ENCODE assay signal across 8 cellular contexts in genomic region chr11:45846974-45847907, GRCh38. TPM values are rescaled to one million over a fixed set of nuclear protein-coding genes. Genes with fewer than 3 reads are reported as not detected.
DNase-seq lines count a peak whose midpoint lies in the region; ATAC-seq and TF ChIP-seq lines count a peak whose summit lies in the region.

CRY2 (plus strand) TSS chr11:45847475; CDS start chr11:45847491, 16 bp downstream.

- peak within 1 kb of the TSS; percentile 81 for H3K4me3 Mint-ChIP-seq in T-helper 1 cell treated with Interleukin-12 subunit alpha and Interleukin-12 subunit beta and Interleukin-4 antibody, amounts not matched to agents 30 μg/mL and 1 μg/mL, for 36 hours
- H3K4me3 Mint-ChIP-seq in progenitor cell of endocrine pancreas (ENCODE audit: low read depth) = peak within 1 kb of the TSS; percentile 85

- H3K9me3 Mint-ChIP-seq in T-helper 1 cell treated with Interleukin-12 subunit alpha and Interleukin-12 subunit beta and Interleukin-4 antibody, amounts not matched to agents 30 μg/mL and 1 μg/mL, for 36 hours = no peaks in the 10 kb centered on the region
- no peaks in the 10 kb centered on the region for H3K9me3 Mint-ChIP-seq in progenitor cell of endocrine pancreas (ENCODE audit: low read depth)

- H3K27me3 Mint-ChIP-seq in T-helper 1 cell treated with Interleukin-12 subunit alpha and Interleukin-12 subunit beta and Interleukin-4 antibody, amounts not matched to agents 30 μg/mL and 1 μg/mL, for 36 hours (ENCODE audit: low read depth) = peaks cover 21% of the 10 kb centered on the region
- peaks cover 21% of the 10 kb centered on the region for H3K27me3 Mint-ChIP-seq in progenitor cell of endocrine pancreas

- TF ChIP-seq CTCF in GM13977 (IDR thresholded peaks at IDR 0.05; ENCODE audit: extremely low read depth, insufficient read depth, missing control alignments) = no peak
- TF ChIP-seq CTCF in progenitor cell of endocrine pancreas (IDR thresholded peaks at IDR 0.05; ENCODE audit: unreplicated experiment) = no peak

- H3K36me3 Mint-ChIP-seq in T-helper 1 cell treated with Interleukin-12 subunit alpha and Interleukin-12 subunit beta and Interleukin-4 antibody, amounts not matched to agents 30 μg/mL and 1 μg/mL, for 36 hours (ENCODE audit: low read depth) = peaks cover 6% of the 10 kb centered on the region
- no peaks in the 10 kb centered on the region for H3K36me3 Mint-ChIP-seq in progenitor cell of endocrine pancreas (ENCODE audit: insufficient read depth)

- peaks cover 45% of the 10 kb centered on the region for H3K4me1 Mint-ChIP-seq in T-helper 1 cell treated with Interleukin-12 subunit alpha and Interleukin-12 subunit beta and Interleukin-4 antibody, amounts not matched to agents 30 μg/mL and 1 μg/mL, for 36 hours (ENCODE audit: low read depth)
- H3K4me1 Mint-ChIP-seq in progenitor cell of endocrine pancreas (ENCODE audit: low read depth) = peaks cover 32% of the 10 kb centered on the region

- DNase-seq in GM13977 (ENCODE audit: low spot score) (peak; percentile 97), NCI-H1694 (lab: John Stamatoyannopoulos, UW) (peak; percentile 88), amniotic stem cell (lab: John Stamatoyannopoulos, UW) (peak; percentile 93), left cardiac atrium (peak; percentile 99), progenitor cell of endocrine pancreas (ENCODE audit: low spot score, unreplicated experiment) (peak; percentile 98), ureter (ENCODE audit: low spot score) (peak; percentile 100)

- peak; percentile 87 for ATAC-seq in HG02884 (IDR thresholded peaks at IDR 0.05; ENCODE audit: unreplicated experiment)
- ATAC-seq in left cardiac atrium = peak; percentile 96 to 99

- intact Hi-C loops in left cardiac atrium (cut with DNase I) = loop anchor here in 1 of 2 donors (10.0 kb wide), 1 partner anchor 158 kb away; no protein-coding TSS in a partner anchor

- in situ Hi-C loops in GM13977 (cut with MboI; ENCODE audit: low pct_unique_long_range_greater_than_20kb, low sequenced_read_pairs, unreplicated experiment) = no loop called here

- H3K27ac Mint-ChIP-seq in T-helper 1 cell treated with Interleukin-12 subunit alpha and Interleukin-12 subunit beta and Interleukin-4 antibody, amounts not matched to agents 30 μg/mL and 1 μg/mL, for 36 hours = peak within 1 kb of the TSS; percentile 79
- peak within 1 kb of the TSS; percentile 91 for H3K27ac Mint-ChIP-seq in progenitor cell of endocrine pancreas

RNA-seq across cellular contexts. Expression of gene CRY2, which starts in this region (rescaled TPM):
- total RNA-seq in left cardiac atrium = 10 to 100 TPM; 59.2 to 62.9 TPM
- total RNA-seq in progenitor cell of endocrine pancreas = 34.1 and 34.8 TPM in 2 replicates
- total RNA-seq in ureter = 49.9 TPM

Comparison
In these comparisons a context has a peak if more than half of its experiments do, and no peak if none do; other contexts are left out.
1. Peak in every context shown above with its lines: DNase-seq and ATAC-seq.